Comparison of ENCODE assay signal across 9 cellular contexts in the genomic region with DNA sequence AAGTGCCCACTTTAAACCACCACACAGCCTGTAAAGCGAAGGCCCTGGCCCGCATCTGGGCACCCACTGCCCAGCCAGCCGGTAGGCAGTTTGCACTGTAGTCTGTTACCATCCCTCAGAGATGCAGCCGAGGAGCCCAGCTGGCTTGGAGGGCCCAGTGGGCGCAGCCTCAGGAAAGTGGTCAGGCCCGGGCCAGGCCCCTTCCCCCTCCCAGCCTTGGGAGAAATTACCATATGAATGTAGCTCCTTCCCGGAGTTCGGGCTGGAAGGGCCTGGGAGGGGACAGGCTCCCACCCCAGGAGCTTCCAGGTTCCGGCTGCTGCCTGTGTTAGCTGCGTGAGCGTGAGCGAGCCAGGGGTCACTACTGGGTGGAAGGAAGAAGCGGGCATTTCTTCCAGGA.
DNase-seq lines count a peak whose midpoint lies in the region; ATAC-seq, FAIRE-seq and TF ChIP-seq lines count a peak whose summit lies in the region.
"Had no signal": no experiment of that assay in that cellular context is flagged by ENCODE, and none has a peak within 500 bp of the region (broad histone marks: within the 10 kb centered on the region; RNA-seq: fewer than 3 reads in every experiment).

No MANE protein-coding gene starts in this region.

- peak overlapping the region; percentile 97 for H3K4me2 ChIP-seq in DOHH2 (ENCODE audit: low read length)
- H3K4me2 ChIP-seq in SU-DHL-6 (ENCODE audit: low read depth, low read length, poor library complexity, severe bottlenecking): peak overlapping the region; percentile 99
- H3K4me2 ChIP-seq in osteoblast (ENCODE audit: insufficient read depth, low read length): no peak overlapping the region

- DNase-seq in cardiac septum (ENCODE audit: low spot score): peak; percentile 73
- DNase-seq in osteoblast (ENCODE audit: insufficient read length, low spot score, missing footprints): no peak
- no peak for DNase-seq in tibial artery
- no peak for DNase-seq in GM12892 (ENCODE audit: insufficient read length)
- no peak for DNase-seq in COR-L47 (lab: John Stamatoyannopoulos, UW)
- DNase-seq: SHP77 had no signal

- H2AFZ ChIP-seq in SU-DHL-6 (ENCODE audit: low read depth, low read length, severe bottlenecking) (no peak overlapping the region), osteoblast (ENCODE audit: low read length) (no peak overlapping the region)

- H3K9ac ChIP-seq in SU-DHL-6 (ENCODE audit: low read length): peak overlapping the region; percentile 52

- H3K27ac ChIP-seq in DOHH2 (ENCODE audit: low read depth, low read length): peak overlapping the region; percentile 100
- H3K27ac ChIP-seq in SU-DHL-6 (ENCODE audit: low read depth, low read length): peak overlapping the region; percentile 100
- peak overlapping the region; percentile 63 for H3K27ac ChIP-seq in osteoblast (ENCODE audit: low read depth, low read length)
- no peak overlapping the region for H3K27ac ChIP-seq in tibial artery

- intact Hi-C loops in cardiac septum (cut with DNase I): no loop called here
- intact Hi-C loops in tibial artery (cut with DNase I; ENCODE audit: low total_unique reads): no loop called here

- no peak for FAIRE-seq in GM12892 (lab: Jason Lieb, UNC)

- H3K79me2 ChIP-seq in DOHH2 (ENCODE audit: control insufficient read depth, low read length) (peaks cover 100% of the 10 kb centered on the region), SU-DHL-6 (ENCODE audit: insufficient read depth, low read length) (peaks cover 90% of the 10 kb centered on the region), osteoblast (ENCODE audit: insufficient read depth, low read length) (peaks cover 94% of the 10 kb centered on the region)

- peaks cover 99% of the 10 kb centered on the region for H3K4me1 ChIP-seq in DOHH2 (ENCODE audit: control insufficient read depth, low read length)
- H3K4me1 ChIP-seq in osteoblast (ENCODE audit: insufficient read depth, low read length): peaks cover 25% of the 10 kb centered on the region
- peaks cover 0 to 36% (median 22%) of the 10 kb centered on the region in 4 donors for H3K4me1 ChIP-seq in tibial artery

- H3K4me3 ChIP-seq in DOHH2 (ENCODE audit: low read length): peak overlapping the region; percentile 62
- H3K4me3 ChIP-seq in SU-DHL-6 (ENCODE audit: insufficient read depth, low read length, poor library complexity, severe bottlenecking): no peak overlapping the region
- H3K4me3 ChIP-seq in osteoblast (ENCODE audit: insufficient read depth, low read length): no peak overlapping the region
- H3K4me3 ChIP-seq in tibial artery: no peak overlapping the region

- peaks cover 82% of the 10 kb centered on the region for H3K36me3 ChIP-seq in DOHH2 (ENCODE audit: control insufficient read depth, low read length)
- H3K36me3 ChIP-seq in SU-DHL-6 (ENCODE audit: low read length): peaks cover 11% of the 10 kb centered on the region; the same call in 1 of the 2 replicates
- H3K36me3 ChIP-seq in osteoblast (ENCODE audit: insufficient read depth, low read length): peaks cover 26% of the 10 kb centered on the region
- H3K36me3 ChIP-seq in tibial artery: peaks cover 0 to 10% (median 0%) of the 10 kb centered on the region in 3 donors

- no peak for TF ChIP-seq POLR2A in GM12892 (IDR thresholded peaks at IDR 0.05; ENCODE audit: low read depth, low read length)

- no peaks in the 10 kb centered on the region for H3K27me3 ChIP-seq in DOHH2 (ENCODE audit: control insufficient read depth, low read length)
- no peaks in the 10 kb centered on the region for H3K27me3 ChIP-seq in SU-DHL-6 (ENCODE audit: low read length)
- no peaks in the 10 kb centered on the region for H3K27me3 ChIP-seq in osteoblast (ENCODE audit: insufficient read depth, low read length)
- H3K27me3 ChIP-seq in tibial artery: no peaks in the 10 kb centered on the region

- no peak for TF ChIP-seq CTCF in DOHH2 (IDR thresholded peaks at IDR 0.05; ENCODE audit: low read depth, low read length, poor library complexity, severe bottlenecking)
- no peak for TF ChIP-seq CTCF in SU-DHL-6 (IDR thresholded peaks at IDR 0.05; ENCODE audit: insufficient read depth, low read length, poor library complexity, severe bottlenecking)
- no peak for TF ChIP-seq CTCF in osteoblast (IDR thresholded peaks at IDR 0.05; ENCODE audit: extremely low read depth, low read depth, low read length)
- no peak for TF ChIP-seq CTCF in tibial artery (IDR thresholded peaks at IDR 0.05)

- H3K9me3 ChIP-seq in DOHH2 (ENCODE audit: control insufficient read depth, insufficient read depth, low read length) (no peaks in the 10 kb centered on the region), SU-DHL-6 (ENCODE audit: insufficient read depth, low read length) (no peaks in the 10 kb centered on the region), osteoblast (ENCODE audit: low read depth, low read length) (no peaks in the 10 kb centered on the region), tibial artery (no peaks in the 10 kb centered on the region)

- H3F3A ChIP-seq in DOHH2 (ENCODE audit: control insufficient read depth, insufficient read depth): peaks cover 45% of the 10 kb centered on the region
- H3F3A ChIP-seq in SU-DHL-6 (ENCODE audit: insufficient read depth): peaks cover 50% of the 10 kb centered on the region

- H4K20me1 ChIP-seq in DOHH2 (ENCODE audit: control insufficient read depth, insufficient read depth, low read depth, low read length) (peaks cover 24% of the 10 kb centered on the region), SU-DHL-6 (ENCODE audit: low read depth, low read length) (no peaks in the 10 kb centered on the region), osteoblast (ENCODE audit: insufficient read depth, low read length) (peaks cover 84% of the 10 kb centered on the region)

- H3K9me2 ChIP-seq in DOHH2 (replicated peaks; ENCODE audit: control insufficient read depth, low read length) (no peaks in the 10 kb centered on the region), SU-DHL-6 (replicated peaks; ENCODE audit: insufficient read depth, low read length) (no peaks in the 10 kb centered on the region)

- ATAC-seq in HG03565 (IDR thresholded peaks at IDR 0.05; ENCODE audit: unreplicated experiment): no peak

Comparison
In these comparisons a context has a peak if more than half of its experiments do, and no peak if none do; other contexts are left out.
1. H3K27ac ChIP-seq: peak in DOHH2 (single experiment), SU-DHL-6 (single experiment) and osteoblast (single experiment); none in tibial artery (0 of 2).